Comparison of ENCODE assay signal across 2 cellular contexts in the genomic region with DNA sequence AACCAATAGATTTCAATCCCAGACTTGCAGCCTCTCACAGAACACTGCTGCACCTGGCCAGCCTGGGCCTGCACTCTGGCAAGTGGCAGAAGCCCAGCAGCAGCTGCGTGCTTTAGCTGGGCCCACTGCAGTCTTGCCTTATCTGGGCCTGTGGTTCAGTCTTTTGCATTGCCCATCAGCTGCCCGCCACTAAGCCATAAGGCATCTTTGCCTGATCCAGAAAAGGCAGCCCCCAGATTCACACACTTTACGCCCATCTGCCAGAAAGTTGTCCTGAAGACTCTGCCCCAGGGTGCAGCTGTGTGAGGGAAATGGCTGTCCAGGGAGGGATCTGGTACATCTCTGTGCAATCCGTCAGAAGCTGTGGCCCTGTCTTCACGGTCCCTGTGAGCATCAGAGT.
TF ChIP-seq lines count a peak whose summit lies in the region.

No MANE protein-coding gene starts in this region.

TF ChIP-seq in HepG2, 621 proteins besides CTCF, POLR2A, EP300 and RAD21:
- TF ChIP-seq CREB3 (CRISPR knock-in tag; IDR thresholded peaks at IDR 0.05) (no peak), ZKSCAN5 (CRISPR knock-in tag; IDR thresholded peaks at IDR 0.05) (no peak), MXD1 (CRISPR knock-in tag; IDR thresholded peaks at IDR 0.05) (no peak), ZNF12 (CRISPR knock-in tag; IDR thresholded peaks at IDR 0.05) (no peak), FLYWCH1 (CRISPR knock-in tag; IDR thresholded peaks at IDR 0.05) (no peak), GFI1 (CRISPR knock-in tag; IDR thresholded peaks at IDR 0.05; ENCODE audit: borderline replicate concordance) (no peak), ZNF256 (CRISPR knock-in tag; conservative IDR thresholded peaks at IDR 0.05) (no peak), GPN1 (CRISPR knock-in tag; IDR thresholded peaks at IDR 0.05; ENCODE audit: borderline replicate concordance) (no peak)
- TF ChIP-seq, protein P1, sequence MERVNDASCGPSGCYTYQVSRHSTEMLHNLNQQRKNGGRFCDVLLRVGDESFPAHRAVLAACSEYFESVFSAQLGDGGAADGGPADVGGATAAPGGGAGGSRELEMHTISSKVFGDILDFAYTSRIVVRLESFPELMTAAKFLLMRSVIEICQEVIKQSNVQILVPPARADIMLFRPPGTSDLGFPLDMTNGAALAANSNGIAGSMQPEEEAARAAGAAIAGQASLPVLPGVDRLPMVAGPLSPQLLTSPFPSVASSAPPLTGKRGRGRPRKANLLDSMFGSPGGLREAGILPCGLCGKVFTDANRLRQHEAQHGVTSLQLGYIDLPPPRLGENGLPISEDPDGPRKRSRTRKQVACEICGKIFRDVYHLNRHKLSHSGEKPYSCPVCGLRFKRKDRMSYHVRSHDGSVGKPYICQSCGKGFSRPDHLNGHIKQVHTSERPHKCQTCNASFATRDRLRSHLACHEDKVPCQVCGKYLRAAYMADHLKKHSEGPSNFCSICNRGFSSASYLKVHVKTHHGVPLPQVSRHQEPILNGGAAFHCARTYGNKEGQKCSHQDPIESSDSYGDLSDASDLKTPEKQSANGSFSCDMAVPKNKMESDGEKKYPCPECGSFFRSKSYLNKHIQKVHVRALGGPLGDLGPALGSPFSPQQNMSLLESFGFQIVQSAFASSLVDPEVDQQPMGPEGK (CRISPR knock-in tag; IDR thresholded peaks at IDR 0.05), result no peak
TF ChIP-seq in HepG2: peak in this region for 0.

TF ChIP-seq in SK-N-SH treated with all-trans-retinoic acid at 6 μM for 48 hours, 23 proteins besides CTCF, POLR2A, EP300 and RAD21:
- no peak for TF ChIP-seq TSHZ2 (CRISPR knock-in tag; IDR thresholded peaks at IDR 0.05)
- TF ChIP-seq, protein P1 (CRISPR knock-in tag; IDR thresholded peaks at IDR 0.05; ENCODE audit: borderline replicate concordance), result no peak
- no peak for TF ChIP-seq ZFP30 (CRISPR knock-in tag; IDR thresholded peaks at IDR 0.05)
- TF ChIP-seq TCF4 (CRISPR knock-in tag; IDR thresholded peaks at IDR 0.05; ENCODE audit: borderline replicate concordance), result no peak
- no peak for TF ChIP-seq CSDC2 (CRISPR knock-in tag; IDR thresholded peaks at IDR 0.05)
- no peak for TF ChIP-seq PPARA (CRISPR knock-in tag; IDR thresholded peaks at IDR 0.05; ENCODE audit: borderline replicate concordance)
- TF ChIP-seq BACH2 (CRISPR knock-in tag; IDR thresholded peaks at IDR 0.05; ENCODE audit: borderline replicate concordance), result no peak
- TF ChIP-seq ZFP3 (CRISPR knock-in tag; IDR thresholded peaks at IDR 0.05), result no peak
- no peak for TF ChIP-seq TOX (CRISPR knock-in tag; IDR thresholded peaks at IDR 0.05; ENCODE audit: borderline replicate concordance)
- no peak for TF ChIP-seq ARNTL (CRISPR knock-in tag; IDR thresholded peaks at IDR 0.05; ENCODE audit: borderline replicate concordance, low read depth)
- TF ChIP-seq ZC3H10 (CRISPR knock-in tag; IDR thresholded peaks at IDR 0.05), result no peak
- TF ChIP-seq CSRNP3 (CRISPR knock-in tag; IDR thresholded peaks at IDR 0.05), result no peak
- no peak for TF ChIP-seq SNAI2 (CRISPR knock-in tag; IDR thresholded peaks at IDR 0.05)
- no peak for TF ChIP-seq RARB (CRISPR knock-in tag; IDR thresholded peaks at IDR 0.05)
- TF ChIP-seq ZNF70 (CRISPR knock-in tag; IDR thresholded peaks at IDR 0.05), result no peak
- no peak for TF ChIP-seq ISL1 (CRISPR knock-in tag; IDR thresholded peaks at IDR 0.05)
- no peak for TF ChIP-seq ZNF565 (CRISPR knock-in tag; conservative IDR thresholded peaks at IDR 0.05; ENCODE audit: low read depth)
- no peak for TF ChIP-seq CREB5 (CRISPR knock-in tag; IDR thresholded peaks at IDR 0.05; ENCODE audit: low read depth)
- no peak for TF ChIP-seq ZNF8 (CRISPR knock-in tag; IDR thresholded peaks at IDR 0.05)
- TF ChIP-seq GLIS3 (CRISPR knock-in tag; IDR thresholded peaks at IDR 0.05), result no peak
